Comparison of ENCODE assay signal across 1 cellular context in the genomic region with DNA sequence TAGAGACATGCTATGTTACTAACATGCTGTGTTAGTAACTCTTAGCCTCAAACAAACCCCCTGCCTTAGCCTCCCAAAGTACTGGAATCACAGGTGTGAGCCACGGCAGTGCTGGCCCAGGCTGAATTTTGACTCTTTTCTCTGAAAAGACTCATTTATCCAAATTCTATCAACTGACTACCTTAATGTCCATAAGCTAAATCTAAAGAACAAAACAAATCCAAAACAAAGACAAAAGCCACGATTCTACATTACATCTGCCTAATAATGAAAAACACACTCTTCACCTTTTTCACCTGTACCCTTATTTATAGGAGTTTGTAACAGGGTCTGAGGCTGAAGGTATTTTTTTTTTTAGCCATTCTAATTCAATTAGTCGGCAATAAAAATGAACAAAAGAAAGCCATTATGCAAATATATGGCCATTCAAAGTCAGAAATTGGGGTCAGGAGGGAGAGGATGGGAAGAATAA.
A peak's percentile ranks its signal among the peaks of the same experiment; 100 is the strongest.
TF ChIP-seq lines count a peak whose summit lies in the region.

No MANE protein-coding gene starts in this region.

TF ChIP-seq in H1, 55 proteins besides CTCF, POLR2A, EP300 and RAD21:
- TF ChIP-seq CHD2 (IDR thresholded peaks at IDR 0.05; ENCODE audit: low read length) (no peak), TCF12 (IDR thresholded peaks at IDR 0.05; ENCODE audit: low read depth, low read length) (peak; percentile 55; the same call in 1 of the 2 replicates), MAFK (IDR thresholded peaks at IDR 0.05; ENCODE audit: low read depth, low read length) (peak; percentile 40; the same call in 1 of the 2 replicates), HDAC2 (IDR thresholded peaks at IDR 0.05; ENCODE audit: borderline replicate concordance in 1 of 2, low read depth in 2 of 2, low read length in 2 of 2) (peak in 1 of 2 experiments; percentile 37; a peak in 1 of 4 replicates), POU5F1 (IDR thresholded peaks at IDR 0.05; ENCODE audit: low read depth, low read length) (peak; percentile 90), NANOG (IDR thresholded peaks at IDR 0.05; ENCODE audit: insufficient read depth, low read depth, low read length, poor library complexity, severe bottlenecking) (peak; percentile 91), SP1 (IDR thresholded peaks at IDR 0.05; ENCODE audit: low read depth, low read length) (0 out of 2 replicates have a peak, but pooled peaks have one; percentile 40), SP4 (IDR thresholded peaks at IDR 0.05; ENCODE audit: low read length) (no peak)
- TF ChIP-seq, protein P1, sequence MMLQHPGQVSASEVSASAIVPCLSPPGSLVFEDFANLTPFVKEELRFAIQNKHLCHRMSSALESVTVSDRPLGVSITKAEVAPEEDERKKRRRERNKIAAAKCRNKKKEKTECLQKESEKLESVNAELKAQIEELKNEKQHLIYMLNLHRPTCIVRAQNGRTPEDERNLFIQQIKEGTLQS (IDR thresholded peaks at IDR 0.05; ENCODE audit: insufficient read depth, low read depth, low read length), result no peak
- TF ChIP-seq, protein P2, sequence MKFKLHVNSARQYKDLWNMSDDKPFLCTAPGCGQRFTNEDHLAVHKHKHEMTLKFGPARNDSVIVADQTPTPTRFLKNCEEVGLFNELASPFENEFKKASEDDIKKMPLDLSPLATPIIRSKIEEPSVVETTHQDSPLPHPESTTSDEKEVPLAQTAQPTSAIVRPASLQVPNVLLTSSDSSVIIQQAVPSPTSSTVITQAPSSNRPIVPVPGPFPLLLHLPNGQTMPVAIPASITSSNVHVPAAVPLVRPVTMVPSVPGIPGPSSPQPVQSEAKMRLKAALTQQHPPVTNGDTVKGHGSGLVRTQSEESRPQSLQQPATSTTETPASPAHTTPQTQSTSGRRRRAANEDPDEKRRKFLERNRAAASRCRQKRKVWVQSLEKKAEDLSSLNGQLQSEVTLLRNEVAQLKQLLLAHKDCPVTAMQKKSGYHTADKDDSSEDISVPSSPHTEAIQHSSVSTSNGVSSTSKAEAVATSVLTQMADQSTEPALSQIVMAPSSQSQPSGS (IDR thresholded peaks at IDR 0.05; ENCODE audit: low read length), result peak; percentile 27; the same call in 1 of the 2 replicates
- TF ChIP-seq, protein P3, sequence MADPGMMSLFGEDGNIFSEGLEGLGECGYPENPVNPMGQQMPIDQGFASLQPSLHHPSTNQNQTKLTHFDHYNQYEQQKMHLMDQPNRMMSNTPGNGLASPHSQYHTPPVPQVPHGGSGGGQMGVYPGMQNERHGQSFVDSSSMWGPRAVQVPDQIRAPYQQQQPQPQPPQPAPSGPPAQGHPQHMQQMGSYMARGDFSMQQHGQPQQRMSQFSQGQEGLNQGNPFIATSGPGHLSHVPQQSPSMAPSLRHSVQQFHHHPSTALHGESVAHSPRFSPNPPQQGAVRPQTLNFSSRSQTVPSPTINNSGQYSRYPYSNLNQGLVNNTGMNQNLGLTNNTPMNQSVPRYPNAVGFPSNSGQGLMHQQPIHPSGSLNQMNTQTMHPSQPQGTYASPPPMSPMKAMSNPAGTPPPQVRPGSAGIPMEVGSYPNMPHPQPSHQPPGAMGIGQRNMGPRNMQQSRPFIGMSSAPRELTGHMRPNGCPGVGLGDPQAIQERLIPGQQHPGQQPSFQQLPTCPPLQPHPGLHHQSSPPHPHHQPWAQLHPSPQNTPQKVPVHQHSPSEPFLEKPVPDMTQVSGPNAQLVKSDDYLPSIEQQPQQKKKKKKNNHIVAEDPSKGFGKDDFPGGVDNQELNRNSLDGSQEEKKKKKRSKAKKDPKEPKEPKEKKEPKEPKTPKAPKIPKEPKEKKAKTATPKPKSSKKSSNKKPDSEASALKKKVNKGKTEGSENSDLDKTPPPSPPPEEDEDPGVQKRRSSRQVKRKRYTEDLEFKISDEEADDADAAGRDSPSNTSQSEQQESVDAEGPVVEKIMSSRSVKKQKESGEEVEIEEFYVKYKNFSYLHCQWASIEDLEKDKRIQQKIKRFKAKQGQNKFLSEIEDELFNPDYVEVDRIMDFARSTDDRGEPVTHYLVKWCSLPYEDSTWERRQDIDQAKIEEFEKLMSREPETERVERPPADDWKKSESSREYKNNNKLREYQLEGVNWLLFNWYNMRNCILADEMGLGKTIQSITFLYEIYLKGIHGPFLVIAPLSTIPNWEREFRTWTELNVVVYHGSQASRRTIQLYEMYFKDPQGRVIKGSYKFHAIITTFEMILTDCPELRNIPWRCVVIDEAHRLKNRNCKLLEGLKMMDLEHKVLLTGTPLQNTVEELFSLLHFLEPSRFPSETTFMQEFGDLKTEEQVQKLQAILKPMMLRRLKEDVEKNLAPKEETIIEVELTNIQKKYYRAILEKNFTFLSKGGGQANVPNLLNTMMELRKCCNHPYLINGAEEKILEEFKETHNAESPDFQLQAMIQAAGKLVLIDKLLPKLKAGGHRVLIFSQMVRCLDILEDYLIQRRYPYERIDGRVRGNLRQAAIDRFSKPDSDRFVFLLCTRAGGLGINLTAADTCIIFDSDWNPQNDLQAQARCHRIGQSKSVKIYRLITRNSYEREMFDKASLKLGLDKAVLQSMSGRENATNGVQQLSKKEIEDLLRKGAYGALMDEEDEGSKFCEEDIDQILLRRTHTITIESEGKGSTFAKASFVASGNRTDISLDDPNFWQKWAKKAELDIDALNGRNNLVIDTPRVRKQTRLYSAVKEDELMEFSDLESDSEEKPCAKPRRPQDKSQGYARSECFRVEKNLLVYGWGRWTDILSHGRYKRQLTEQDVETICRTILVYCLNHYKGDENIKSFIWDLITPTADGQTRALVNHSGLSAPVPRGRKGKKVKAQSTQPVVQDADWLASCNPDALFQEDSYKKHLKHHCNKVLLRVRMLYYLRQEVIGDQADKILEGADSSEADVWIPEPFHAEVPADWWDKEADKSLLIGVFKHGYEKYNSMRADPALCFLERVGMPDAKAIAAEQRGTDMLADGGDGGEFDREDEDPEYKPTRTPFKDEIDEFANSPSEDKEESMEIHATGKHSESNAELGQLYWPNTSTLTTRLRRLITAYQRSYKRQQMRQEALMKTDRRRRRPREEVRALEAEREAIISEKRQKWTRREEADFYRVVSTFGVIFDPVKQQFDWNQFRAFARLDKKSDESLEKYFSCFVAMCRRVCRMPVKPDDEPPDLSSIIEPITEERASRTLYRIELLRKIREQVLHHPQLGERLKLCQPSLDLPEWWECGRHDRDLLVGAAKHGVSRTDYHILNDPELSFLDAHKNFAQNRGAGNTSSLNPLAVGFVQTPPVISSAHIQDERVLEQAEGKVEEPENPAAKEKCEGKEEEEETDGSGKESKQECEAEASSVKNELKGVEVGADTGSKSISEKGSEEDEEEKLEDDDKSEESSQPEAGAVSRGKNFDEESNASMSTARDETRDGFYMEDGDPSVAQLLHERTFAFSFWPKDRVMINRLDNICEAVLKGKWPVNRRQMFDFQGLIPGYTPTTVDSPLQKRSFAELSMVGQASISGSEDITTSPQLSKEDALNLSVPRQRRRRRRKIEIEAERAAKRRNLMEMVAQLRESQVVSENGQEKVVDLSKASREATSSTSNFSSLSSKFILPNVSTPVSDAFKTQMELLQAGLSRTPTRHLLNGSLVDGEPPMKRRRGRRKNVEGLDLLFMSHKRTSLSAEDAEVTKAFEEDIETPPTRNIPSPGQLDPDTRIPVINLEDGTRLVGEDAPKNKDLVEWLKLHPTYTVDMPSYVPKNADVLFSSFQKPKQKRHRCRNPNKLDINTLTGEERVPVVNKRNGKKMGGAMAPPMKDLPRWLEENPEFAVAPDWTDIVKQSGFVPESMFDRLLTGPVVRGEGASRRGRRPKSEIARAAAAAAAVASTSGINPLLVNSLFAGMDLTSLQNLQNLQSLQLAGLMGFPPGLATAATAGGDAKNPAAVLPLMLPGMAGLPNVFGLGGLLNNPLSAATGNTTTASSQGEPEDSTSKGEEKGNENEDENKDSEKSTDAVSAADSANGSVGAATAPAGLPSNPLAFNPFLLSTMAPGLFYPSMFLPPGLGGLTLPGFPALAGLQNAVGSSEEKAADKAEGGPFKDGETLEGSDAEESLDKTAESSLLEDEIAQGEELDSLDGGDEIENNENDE (IDR thresholded peaks at IDR 0.05; ENCODE audit: insufficient replicate concordance, low read length), result peak; percentile 75
